In genomic region chr9:21576331-21577189, GRCh38 we compare ENCODE assay signal across 8 cellular contexts.
DNase-seq lines count a peak whose midpoint lies in the region; ATAC-seq lines count a peak whose summit lies in the region.

No MANE protein-coding gene starts in this region.

- no peaks in the 10 kb centered on the region for H3K9me3 Mint-ChIP-seq in activated naive CD8-positive, alpha-beta T cell treated with anti-CD3 and anti-CD28 coated beads, Interleukin-2, amount 50 U/mL, for 24 hours

- ATAC-seq in GM18511 (IDR thresholded peaks at IDR 0.05; ENCODE audit: unreplicated experiment): peak; percentile 45
- ATAC-seq in HG03469 (IDR thresholded peaks at IDR 0.05; ENCODE audit: unreplicated experiment): peak; percentile 33
- ATAC-seq in activated naive CD8-positive, alpha-beta T cell treated with anti-CD3 and anti-CD28 coated beads, Interleukin-2, amount 50 U/mL, for 24 hours: peak; percentile 68
- no peak for ATAC-seq in HG02840 (IDR thresholded peaks at IDR 0.05; ENCODE audit: low FRiP score, unreplicated experiment)

- peak overlapping the region; percentile 9 for H3K27ac Mint-ChIP-seq in activated naive CD8-positive, alpha-beta T cell treated with anti-CD3 and anti-CD28 coated beads, Interleukin-2, amount 50 U/mL, for 24 hours

- peaks cover 42% of the 10 kb centered on the region for H3K4me1 Mint-ChIP-seq in activated naive CD8-positive, alpha-beta T cell treated with anti-CD3 and anti-CD28 coated beads, Interleukin-2, amount 50 U/mL, for 24 hours

- no peaks in the 10 kb centered on the region for H3K36me3 Mint-ChIP-seq in activated naive CD8-positive, alpha-beta T cell treated with anti-CD3 and anti-CD28 coated beads, Interleukin-2, amount 50 U/mL, for 24 hours (ENCODE audit: low read depth)

- H3K4me3 Mint-ChIP-seq in activated naive CD8-positive, alpha-beta T cell treated with anti-CD3 and anti-CD28 coated beads, Interleukin-2, amount 50 U/mL, for 24 hours: peak overlapping the region; percentile 16

- peak; percentile 20 for DNase-seq in activated naive CD8-positive, alpha-beta T cell treated with anti-CD3 and anti-CD28 coated beads, Interleukin-2, amount 50 U/mL, for 24 hours
- peak; percentile 83 for DNase-seq in left kidney (ENCODE audit: low read depth, low spot score)
- no peak for DNase-seq in GDM1 (lab: John Stamatoyannopoulos, UW)
- no peak for DNase-seq in NOMO-1 (lab: John Stamatoyannopoulos, UW; ENCODE audit: unreplicated experiment in 2 of 2)
- DNase-seq in T-helper 9 cell: no peak

- no peaks in the 10 kb centered on the region for H3K27me3 Mint-ChIP-seq in activated naive CD8-positive, alpha-beta T cell treated with anti-CD3 and anti-CD28 coated beads, Interleukin-2, amount 50 U/mL, for 24 hours

Comparison
In these comparisons a context has a peak if more than half of its experiments do, and no peak if none do; other contexts are left out.
1. DNase-seq: peak in activated naive CD8-positive, alpha-beta T cell treated with anti-CD3 and anti-CD28 coated beads, Interleukin-2, amount 50 U/mL, for 24 hours (single experiment) and left kidney (single experiment); none in GDM1 (single experiment), NOMO-1 (0 of 2) and T-helper 9 cell (single experiment).